Comparison of ENCODE assay signal across 10 cellular contexts in genomic region chr3:82163907-82164520, GRCh38.
DNase-seq lines count a peak whose midpoint lies in the region; ATAC-seq, FAIRE-seq and TF ChIP-seq lines count a peak whose summit lies in the region.
"Had no signal": no experiment of that assay in that cellular context is flagged by ENCODE, and none has a peak within 500 bp of the region (broad histone marks: within the 10 kb centered on the region; RNA-seq: fewer than 3 reads in every experiment).

No MANE protein-coding gene starts in this region.

- no peaks in the 10 kb centered on the region for H3K4me1 ChIP-seq in astrocyte (ENCODE audit: insufficient read depth, low read length)

- no peaks in the 10 kb centered on the region for H3K36me3 Mint-ChIP-seq in astrocyte (ENCODE audit: low read depth, unreplicated experiment)
- no peaks in the 10 kb centered on the region for H3K36me3 Mint-ChIP-seq in nephron (ENCODE audit: low read depth)

- no peaks in the 10 kb centered on the region for H3K36me3 ChIP-seq in astrocyte (ENCODE audit: insufficient read depth, low read length)

- H3K79me2 ChIP-seq in astrocyte (ENCODE audit: insufficient read depth, low read length) = no peaks in the 10 kb centered on the region

- H3K27ac Mint-ChIP-seq in astrocyte (ENCODE audit: unreplicated experiment) (no peak overlapping the region), nephron (no peak overlapping the region)

- no peaks in the 10 kb centered on the region for H3K9me3 ChIP-seq in astrocyte (ENCODE audit: insufficient read depth, low read depth, low read length)

- H3K4me2 ChIP-seq in astrocyte (ENCODE audit: low read length) = no peak overlapping the region

- H3K4me3 Mint-ChIP-seq in astrocyte (ENCODE audit: unreplicated experiment) (no peak overlapping the region), nephron (no peak overlapping the region)

- H3K27ac ChIP-seq in astrocyte (ENCODE audit: low read depth, low read length) = no peak overlapping the region
- H3K27ac ChIP-seq: skin epidermis had no signal

- H3K9me3 Mint-ChIP-seq in astrocyte (ENCODE audit: unreplicated experiment) (no peaks in the 10 kb centered on the region), nephron (peaks cover 2% of the 10 kb centered on the region)

- peak; percentile 65 for ATAC-seq in GM18502 (IDR thresholded peaks at IDR 0.05; ENCODE audit: poor library complexity, unreplicated experiment)
- peak; percentile 74 for ATAC-seq in HG03442 (IDR thresholded peaks at IDR 0.05; ENCODE audit: unreplicated experiment)
- no peak for ATAC-seq in stimulated activated naive CD8-positive, alpha-beta T cell treated with anti-CD3 and anti-CD28 coated beads, Interleukin-15, Interleukin-2, amounts not matched to agents 100 U/mL and 50 U/mL, for 24 hours
- no peak for ATAC-seq in esophagus mucosa

- no peaks in the 10 kb centered on the region for H3K27me3 ChIP-seq in astrocyte (ENCODE audit: insufficient read depth, low read length)

- DNase-seq in astrocyte (ENCODE audit: low read depth) (no peak), GM13976 (ENCODE audit: low spot score) (no peak)
- DNase-seq in activated naive CD4-positive, alpha-beta T cell (lab: John Stamatoyannopoulos, UW) = no peak
- DNase-seq in stimulated activated naive CD8-positive, alpha-beta T cell treated with anti-CD3 and anti-CD28 coated beads, Interleukin-15, Interleukin-2, amounts not matched to agents 100 U/mL and 50 U/mL, for 24 hours = no peak
- DNase-seq: NCI-H1694 treated with DMSO at 0.1 percent for 48 hours had no signal

- in situ Hi-C loops in GM13976 (cut with MboI; ENCODE audit: low sequenced_read_pairs, unreplicated experiment) = no loop called here

- no peak for FAIRE-seq in astrocyte (lab: Jason Lieb, UNC)

- H3K9ac ChIP-seq in astrocyte (ENCODE audit: low read length) = no peak overlapping the region

- no peak overlapping the region for H2AFZ ChIP-seq in astrocyte (ENCODE audit: low read depth, low read length)

- no peak overlapping the region for H3K4me3 ChIP-seq in astrocyte (ENCODE audit: insufficient read depth, low read depth, low read length)
- H3K4me3 ChIP-seq: skin epidermis had no signal

- H3K27me3 Mint-ChIP-seq in astrocyte (ENCODE audit: low read depth, unreplicated experiment) (no peaks in the 10 kb centered on the region), nephron (ENCODE audit: low read depth) (no peaks in the 10 kb centered on the region)

- H3K4me1 Mint-ChIP-seq in astrocyte (ENCODE audit: low read depth, unreplicated experiment) = no peaks in the 10 kb centered on the region
- H3K4me1 Mint-ChIP-seq in nephron = no peaks in the 10 kb centered on the region

- TF ChIP-seq CTCF in astrocyte (IDR thresholded peaks at IDR 0.05; ENCODE audit: insufficient read depth, low read depth, low read length) (peak; percentile 36), nephron (IDR thresholded peaks at IDR 0.05; ENCODE audit: unreplicated experiment in 3 of 3) (peak; percentile 24 to 44 (median 32)), GM13976 (IDR thresholded peaks at IDR 0.05; ENCODE audit: borderline replicate concordance, control extremely low read depth, extremely low read depth, insufficient read depth, missing control alignments) (no peak)

- no peaks in the 10 kb centered on the region for H4K20me1 ChIP-seq in astrocyte (ENCODE audit: insufficient read depth, low read length)

Comparison
In these comparisons a context has a peak if more than half of its experiments do, and no peak if none do; other contexts are left out.
1. ATAC-seq: peak in GM18502 (single experiment) and HG03442 (single experiment); none in stimulated activated naive CD8-positive, alpha-beta T cell treated with anti-CD3 and anti-CD28 coated beads, Interleukin-15, Interleukin-2, amounts not matched to agents 100 U/mL and 50 U/mL, for 24 hours (single experiment) and esophagus mucosa (single experiment).